ENCODE assay signal across 1 cellular context in genomic region chr14:91417983-91418386, GRCh38.
A peak's percentile ranks its signal among the peaks of the same experiment; 100 is the strongest.
TF ChIP-seq lines count a peak whose summit lies in the region.

No MANE protein-coding gene starts in this region.

TF ChIP-seq in K562, 482 proteins besides CTCF, POLR2A, EP300 and RAD21 (continued from another document and continues in another):
- TF ChIP-seq BMI1 (IDR thresholded peaks at IDR 0.05; ENCODE audit: low read length) (no peak), HDAC8 (tag; IDR thresholded peaks at IDR 0.05) (no peak), BCOR (IDR thresholded peaks at IDR 0.05) (no peak), JUNB (CRISPR knock-in tag; conservative IDR thresholded peaks at IDR 0.05) (no peak), DMBX1 (CRISPR knock-in tag; IDR thresholded peaks at IDR 0.05; ENCODE audit: borderline replicate concordance) (peak; percentile 65; the same call in 1 of the 2 replicates), ESRRB (CRISPR knock-in tag; IDR thresholded peaks at IDR 0.05; ENCODE audit: borderline replicate concordance) (no peak), CAMTA2 (CRISPR knock-in tag; conservative IDR thresholded peaks at IDR 0.05) (no peak), MED1 (CRISPR knock-in tag; IDR thresholded peaks at IDR 0.05; ENCODE audit: borderline replicate concordance) (peak; percentile 94; the same call in 1 of the 2 replicates), NFATC3 (IDR thresholded peaks at IDR 0.05) (no peak), ZNF655 (CRISPR knock-in tag; IDR thresholded peaks at IDR 0.05) (no peak), MNT (conservative IDR thresholded peaks at IDR 0.05) (peak; percentile 64 to 79), FOXK2 (conservative IDR thresholded peaks at IDR 0.05 in 1 of 2, IDR thresholded peaks at IDR 0.05 in 1 of 2; ENCODE audit: low read depth in 2 of 2) (no peak), PHB2 (IDR thresholded peaks at IDR 0.05; ENCODE audit: low read depth) (no peak), EP400 (IDR thresholded peaks at IDR 0.05) (no peak; the same call in 1 of the 2 replicates), SNRNP70 (optimal IDR thresholded peaks at IDR 0.05; ENCODE audit: low read depth, low read length) (no peak), ZNF175 (CRISPR knock-in tag; IDR thresholded peaks at IDR 0.05; ENCODE audit: low read depth) (no peak), FOXM1 (IDR thresholded peaks at IDR 0.05; ENCODE audit: low read depth) (no peak), FOXM1 (CRISPR knock-in tag; IDR thresholded peaks at IDR 0.05; ENCODE audit: low read depth) (0 out of 2 replicates have a peak, but pooled peaks have one; percentile 49), ZNF263 (CRISPR knock-in tag; IDR thresholded peaks at IDR 0.05; ENCODE audit: borderline replicate concordance) (peak; percentile 56), STAT5A (IDR thresholded peaks at IDR 0.05; ENCODE audit: borderline replicate concordance, low read length) (no peak), MITF (IDR thresholded peaks at IDR 0.05) (no peak), ZNF785 (CRISPR knock-in tag; IDR thresholded peaks at IDR 0.05) (no peak), YY1 (IDR thresholded peaks at IDR 0.05; ENCODE audit: borderline replicate concordance in 1 of 3, control insufficient read depth in 1 of 3, extremely low read depth in 1 of 3, insufficient read depth in 3 of 3, insufficient read length in 1 of 3, insufficient replicate concordance in 2 of 3, low read depth in 1 of 3, low read length in 2 of 3) (no peak), CBX3 (IDR thresholded peaks at IDR 0.05; ENCODE audit: borderline replicate concordance in 1 of 2, low read length in 2 of 2) (no peak), JUN (IDR thresholded peaks at IDR 0.05; ENCODE audit: borderline replicate concordance, low read depth, low read length) (peak; percentile 9; the same call in 1 of the 2 replicates), JUN (CRISPR knock-in tag; IDR thresholded peaks at IDR 0.05; ENCODE audit: borderline replicate concordance) (peak; percentile 98), ZNF764 (CRISPR knock-in tag; IDR thresholded peaks at IDR 0.05; ENCODE audit: low read depth) (no peak), U2AF1 (optimal IDR thresholded peaks at IDR 0.05; ENCODE audit: low read depth, low read length) (no peak), CREB1 (IDR thresholded peaks at IDR 0.05) (no peak), CREB1 (CRISPR knock-in tag; IDR thresholded peaks at IDR 0.05) (peak; percentile 82), E2F1 (CRISPR knock-in tag; IDR thresholded peaks at IDR 0.05) (peak; percentile 90; the same call in 1 of the 2 replicates), TEAD2 (tag; IDR thresholded peaks at IDR 0.05) (no peak), TRIM28 (IDR thresholded peaks at IDR 0.05) (no peak), TAF9B (IDR thresholded peaks at IDR 0.05; ENCODE audit: partially characterized antibody) (no peak), CHAMP1 (IDR thresholded peaks at IDR 0.05) (no peak), FOXA3 (CRISPR knock-in tag; conservative IDR thresholded peaks at IDR 0.05 in 1 of 2, IDR thresholded peaks at IDR 0.05 in 1 of 2) (peak in 1 of 2 experiments; percentile 92; a peak in 2 of 4 replicates), SRSF1 (IDR thresholded peaks at IDR 0.05; ENCODE audit: low read depth, low read length) (no peak), CBX8 (IDR thresholded peaks at IDR 0.05; ENCODE audit: borderline replicate concordance, extremely low read depth, low read depth, low read length, poor library complexity, severe bottlenecking) (no peak), POLR3G (IDR thresholded peaks at IDR 0.05; ENCODE audit: extremely low read depth, insufficient read length, insufficient replicate concordance) (no peak), E2F3 (CRISPR knock-in tag; IDR thresholded peaks at IDR 0.05) (peak; percentile 49; the same call in 1 of the 2 replicates), BDP1 (IDR thresholded peaks at IDR 0.05; ENCODE audit: insufficient read depth, insufficient read length) (no peak), ZNF444 (CRISPR knock-in tag; IDR thresholded peaks at IDR 0.05) (no peak)
- TF ChIP-seq, protein P1, sequence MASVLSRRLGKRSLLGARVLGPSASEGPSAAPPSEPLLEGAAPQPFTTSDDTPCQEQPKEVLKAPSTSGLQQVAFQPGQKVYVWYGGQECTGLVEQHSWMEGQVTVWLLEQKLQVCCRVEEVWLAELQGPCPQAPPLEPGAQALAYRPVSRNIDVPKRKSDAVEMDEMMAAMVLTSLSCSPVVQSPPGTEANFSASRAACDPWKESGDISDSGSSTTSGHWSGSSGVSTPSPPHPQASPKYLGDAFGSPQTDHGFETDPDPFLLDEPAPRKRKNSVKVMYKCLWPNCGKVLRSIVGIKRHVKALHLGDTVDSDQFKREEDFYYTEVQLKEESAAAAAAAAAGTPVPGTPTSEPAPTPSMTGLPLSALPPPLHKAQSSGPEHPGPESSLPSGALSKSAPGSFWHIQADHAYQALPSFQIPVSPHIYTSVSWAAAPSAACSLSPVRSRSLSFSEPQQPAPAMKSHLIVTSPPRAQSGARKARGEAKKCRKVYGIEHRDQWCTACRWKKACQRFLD (CRISPR knock-in tag; IDR thresholded peaks at IDR 0.05) = 0 out of 2 replicates have a peak, but pooled peaks have one; percentile 69
- TF ChIP-seq, protein P2, sequence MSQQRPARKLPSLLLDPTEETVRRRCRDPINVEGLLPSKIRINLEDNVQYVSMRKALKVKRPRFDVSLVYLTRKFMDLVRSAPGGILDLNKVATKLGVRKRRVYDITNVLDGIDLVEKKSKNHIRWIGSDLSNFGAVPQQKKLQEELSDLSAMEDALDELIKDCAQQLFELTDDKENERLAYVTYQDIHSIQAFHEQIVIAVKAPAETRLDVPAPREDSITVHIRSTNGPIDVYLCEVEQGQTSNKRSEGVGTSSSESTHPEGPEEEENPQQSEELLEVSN (IDR thresholded peaks at IDR 0.05; ENCODE audit: borderline replicate concordance in 1 of 2, extremely low read depth in 1 of 2, insufficient read depth in 1 of 2, insufficient read length in 1 of 2, low read depth in 1 of 2, low read length in 1 of 2, poor library complexity in 1 of 2, severe bottlenecking in 1 of 2) = peak; percentile 97 to 98
- TF ChIP-seq, protein P3, sequence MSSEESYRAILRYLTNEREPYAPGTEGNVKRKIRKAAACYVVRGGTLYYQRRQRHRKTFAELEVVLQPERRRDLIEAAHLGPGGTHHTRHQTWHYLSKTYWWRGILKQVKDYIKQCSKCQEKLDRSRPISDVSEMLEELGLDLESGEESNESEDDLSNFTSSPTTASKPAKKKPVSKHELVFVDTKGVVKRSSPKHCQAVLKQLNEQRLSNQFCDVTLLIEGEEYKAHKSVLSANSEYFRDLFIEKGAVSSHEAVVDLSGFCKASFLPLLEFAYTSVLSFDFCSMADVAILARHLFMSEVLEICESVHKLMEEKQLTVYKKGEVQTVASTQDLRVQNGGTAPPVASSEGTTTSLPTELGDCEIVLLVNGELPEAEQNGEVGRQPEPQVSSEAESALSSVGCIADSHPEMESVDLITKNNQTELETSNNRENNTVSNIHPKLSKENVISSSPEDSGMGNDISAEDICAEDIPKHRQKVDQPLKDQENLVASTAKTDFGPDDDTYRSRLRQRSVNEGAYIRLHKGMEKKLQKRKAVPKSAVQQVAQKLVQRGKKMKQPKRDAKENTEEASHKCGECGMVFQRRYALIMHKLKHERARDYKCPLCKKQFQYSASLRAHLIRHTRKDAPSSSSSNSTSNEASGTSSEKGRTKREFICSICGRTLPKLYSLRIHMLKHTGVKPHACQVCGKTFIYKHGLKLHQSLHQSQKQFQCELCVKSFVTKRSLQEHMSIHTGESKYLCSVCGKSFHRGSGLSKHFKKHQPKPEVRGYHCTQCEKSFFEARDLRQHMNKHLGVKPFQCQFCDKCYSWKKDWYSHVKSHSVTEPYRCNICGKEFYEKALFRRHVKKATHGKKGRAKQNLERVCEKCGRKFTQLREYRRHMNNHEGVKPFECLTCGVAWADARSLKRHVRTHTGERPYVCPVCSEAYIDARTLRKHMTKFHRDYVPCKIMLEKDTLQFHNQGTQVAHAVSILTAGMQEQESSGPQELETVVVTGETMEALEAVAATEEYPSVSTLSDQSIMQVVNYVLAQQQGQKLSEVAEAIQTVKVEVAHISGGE (CRISPR knock-in tag; IDR thresholded peaks at IDR 0.05) = peak in 1 of 3 experiments; percentile 45; a peak in 1 of 6 replicates
- TF ChIP-seq, protein P4, sequence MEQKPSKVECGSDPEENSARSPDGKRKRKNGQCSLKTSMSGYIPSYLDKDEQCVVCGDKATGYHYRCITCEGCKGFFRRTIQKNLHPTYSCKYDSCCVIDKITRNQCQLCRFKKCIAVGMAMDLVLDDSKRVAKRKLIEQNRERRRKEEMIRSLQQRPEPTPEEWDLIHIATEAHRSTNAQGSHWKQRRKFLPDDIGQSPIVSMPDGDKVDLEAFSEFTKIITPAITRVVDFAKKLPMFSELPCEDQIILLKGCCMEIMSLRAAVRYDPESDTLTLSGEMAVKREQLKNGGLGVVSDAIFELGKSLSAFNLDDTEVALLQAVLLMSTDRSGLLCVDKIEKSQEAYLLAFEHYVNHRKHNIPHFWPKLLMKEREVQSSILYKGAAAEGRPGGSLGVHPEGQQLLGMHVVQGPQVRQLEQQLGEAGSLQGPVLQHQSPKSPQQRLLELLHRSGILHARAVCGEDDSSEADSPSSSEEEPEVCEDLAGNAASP (IDR thresholded peaks at IDR 0.05) = no peak
- TF ChIP-seq, protein P5, sequence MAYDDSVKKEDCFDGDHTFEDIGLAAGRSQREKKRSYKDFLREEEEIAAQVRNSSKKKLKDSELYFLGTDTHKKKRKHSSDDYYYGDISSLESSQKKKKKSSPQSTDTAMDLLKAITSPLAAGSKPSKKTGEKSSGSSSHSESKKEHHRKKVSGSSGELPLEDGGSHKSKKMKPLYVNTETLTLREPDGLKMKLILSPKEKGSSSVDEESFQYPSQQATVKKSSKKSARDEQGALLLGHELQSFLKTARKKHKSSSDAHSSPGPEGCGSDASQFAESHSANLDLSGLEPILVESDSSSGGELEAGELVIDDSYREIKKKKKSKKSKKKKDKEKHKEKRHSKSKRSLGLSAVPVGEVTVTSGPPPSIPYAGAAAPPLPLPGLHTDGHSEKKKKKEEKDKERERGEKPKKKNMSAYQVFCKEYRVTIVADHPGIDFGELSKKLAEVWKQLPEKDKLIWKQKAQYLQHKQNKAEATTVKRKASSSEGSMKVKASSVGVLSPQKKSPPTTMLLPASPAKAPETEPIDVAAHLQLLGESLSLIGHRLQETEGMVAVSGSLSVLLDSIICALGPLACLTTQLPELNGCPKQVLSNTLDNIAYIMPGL (CRISPR knock-in tag; IDR thresholded peaks at IDR 0.05) = peak; percentile 98
